15 cellular contexts compared by ENCODE assay signal in genomic region chr10:14843327-14843988, GRCh38. TPM values are rescaled to one million over a fixed set of nuclear protein-coding genes. Genes with fewer than 3 reads are reported as not detected.
DNase-seq lines count a peak whose midpoint lies in the region; ATAC-seq, FAIRE-seq and TF ChIP-seq lines count a peak whose summit lies in the region.
"Had no signal": no experiment of that assay in that cellular context is flagged by ENCODE, and none has a peak within 500 bp of the region (broad histone marks: within the 10 kb centered on the region; RNA-seq: fewer than 3 reads in every experiment).

No MANE protein-coding gene starts in this region.

- no peak for TF ChIP-seq RAD21 in GM12878 (IDR thresholded peaks at IDR 0.05; ENCODE audit: insufficient read depth, low read depth, low read length)

- BruUV-seq in GM12878 (replicated peaks; lab: Mats Ljungman, UMichigan) = TSS peak; percentile 0

- no peak overlapping the region for H3K4me2 ChIP-seq in GM12878 (ENCODE audit: control insufficient read depth, insufficient read depth)
- H3K4me2 ChIP-seq: A549, BLaER1 had no signal

- H3K9ac ChIP-seq in GM12878 (ENCODE audit: control insufficient read depth, insufficient read depth, low read length) = no peak overlapping the region
- H3K9ac ChIP-seq: BLaER1, GM23248 had no signal

- H3K36me3 Mint-ChIP-seq in progenitor cell of endocrine pancreas (ENCODE audit: insufficient read depth) = peaks cover 7% of the 10 kb centered on the region
- peaks cover 52% of the 10 kb centered on the region for H3K36me3 Mint-ChIP-seq in activated CD8-positive, alpha-beta memory T cell treated with anti-CD3 and anti-CD28 coated beads, Interleukin-2, amount 10 ng/mL, durations not matched to agents 7 days and 5 days

- H3K27ac ChIP-seq in HEK293 (ENCODE audit: extremely low read depth, low read depth, low read length) (no peak overlapping the region), GM12878 (ENCODE audit: control insufficient read depth, insufficient read depth) (no peak overlapping the region)
- H3K27ac ChIP-seq: A549, BLaER1, GM23248 had no signal

- 97% methylated on average over 15 of the region's 15 CpGs for WGBS in GM12878 (ENCODE audit: insufficient coverage, insufficient replicate concordance, low lambda C conversion rate, missing lambda C conversion rate)

- SMC1A ChIA-PET in GM12878 (lab: Charles Lee; ENCODE audit: uncharacterized antibody, unreplicated experiment) = interaction anchor here (0.8 to 1.4 kb wide), 3 partner anchors 46 to 306 kb away, joined by 3 to 6 read pairs (median 4); no protein-coding TSS in a partner anchor

- peak overlapping the region; percentile 45 for H3K27ac Mint-ChIP-seq in progenitor cell of endocrine pancreas
- H3K27ac Mint-ChIP-seq in activated CD8-positive, alpha-beta memory T cell treated with anti-CD3 and anti-CD28 coated beads, Interleukin-2, amount 10 ng/mL, durations not matched to agents 7 days and 5 days = no peak overlapping the region

- ATAC-seq in GM12878 = no peak
- ATAC-seq in activated CD8-positive, alpha-beta memory T cell treated with anti-CD3 and anti-CD28 coated beads, Interleukin-2, amount 10 ng/mL, durations not matched to agents 7 days and 5 days = no peak
- ATAC-seq: A549 had no signal

- no peaks in the 10 kb centered on the region for H3K9me3 Mint-ChIP-seq in progenitor cell of endocrine pancreas (ENCODE audit: low read depth)
- H3K9me3 Mint-ChIP-seq in activated CD8-positive, alpha-beta memory T cell treated with anti-CD3 and anti-CD28 coated beads, Interleukin-2, amount 10 ng/mL, durations not matched to agents 7 days and 5 days (ENCODE audit: low read depth) = no peaks in the 10 kb centered on the region
- H3K9me3 Mint-ChIP-seq: CD8-positive, alpha-beta memory T cell had no signal

- no peak for FAIRE-seq in GM12878 (lab: Jason Lieb, UNC)
- FAIRE-seq in GM19239 (lab: Jason Lieb, UNC) = no peak
- FAIRE-seq: A549 had no signal

- H3K4me1 ChIP-seq in HEK293 (ENCODE audit: control insufficient read depth, insufficient read depth, low read length) (no peaks in the 10 kb centered on the region), GM12878 (ENCODE audit: control insufficient read depth, insufficient read depth, low read length) (no peaks in the 10 kb centered on the region)
- H3K4me1 ChIP-seq: Caco-2 had no signal

- peaks cover 42 to 71% of the 10 kb centered on the region in 2 experiments for H3K36me3 ChIP-seq in HEK293 (ENCODE audit: control insufficient read depth in 2 of 2, insufficient read depth in 1 of 2, low read length in 2 of 2)
- H3K36me3 ChIP-seq in GM12878 (ENCODE audit: control insufficient read depth in 2 of 2, insufficient read depth in 2 of 2, low read length in 1 of 2) = peaks cover 3 to 33% of the 10 kb centered on the region in 2 experiments

- POLR2A ChIA-PET in HEK293 (lab: Yijun Ruan, JAX) (interaction anchor here (2.2 kb wide), 1 partner anchor 34 kb away, joined by 6 read pairs; the partner anchor contains the start of gene SUV39H2), GM12878 (lab: Charles Lee) (no interaction called here)

- RAD21 ChIA-PET in GM12878 (lab: Charles Lee; ENCODE audit: unreplicated experiment) = no interaction called here

- H3K9me3 ChIP-seq in HEK293 (ENCODE audit: control insufficient read depth, insufficient read depth, low read depth, low read length) (no peaks in the 10 kb centered on the region), GM12878 (replicated peaks; ENCODE audit: control insufficient read depth, insufficient read depth, low read length) (no peaks in the 10 kb centered on the region)
- H3K9me3 ChIP-seq: A549, BLaER1, Caco-2 had no signal

- in situ Hi-C loops in GM12878 (cut with MboI) = no loop called here

- TF ChIP-seq POLR2A in GM12878 (IDR thresholded peaks at IDR 0.05; ENCODE audit: low read depth, low read length) = no peak

- intact Hi-C loops in GM12878 (cut with micrococcal nuclease; ENCODE audit: unreplicated experiment) = no loop called here

- H3K4me3 ChIP-seq in HEK293 (ENCODE audit: low read depth, low read length) (no peak overlapping the region), GM12878 (no peak overlapping the region), choroid plexus epithelial cell (ENCODE audit: low read depth, low read length) (no peak overlapping the region)
- H3K4me3 ChIP-seq: A549, BLaER1, GM23248 had no signal

- CTCF ChIA-PET in HEK293 (lab: Yijun Ruan, JAX) = interaction anchor here (0.6 to 0.7 kb wide), 3 partner anchors 66 to 1304 kb away, joined by 3 to 4 read pairs (median 3); no protein-coding TSS in a partner anchor
- CTCF ChIA-PET in GM12878 (lab: Yijun Ruan, JAX) = interaction anchor here (0.7 to 0.9 kb wide), 2 partner anchors 14 to 699 kb away, joined by 3 read pairs; no protein-coding TSS in a partner anchor
- CTCF ChIA-PET in activated CD8-positive, alpha-beta memory T cell treated with anti-CD3 and anti-CD28 coated beads, Interleukin-2, amount 10 ng/mL, durations not matched to agents 7 days and 5 days (lab: Charles Lee) = interaction anchor here (0.6 kb wide), 1 partner anchor 1039 kb away, joined by 3 read pairs; no protein-coding TSS in a partner anchor

- H3K4me1 Mint-ChIP-seq in progenitor cell of endocrine pancreas (ENCODE audit: low read depth) = peaks cover 8% of the 10 kb centered on the region
- peaks cover 17% of the 10 kb centered on the region for H3K4me1 Mint-ChIP-seq in activated CD8-positive, alpha-beta memory T cell treated with anti-CD3 and anti-CD28 coated beads, Interleukin-2, amount 10 ng/mL, durations not matched to agents 7 days and 5 days

- H2AFZ ChIP-seq in GM12878 (ENCODE audit: control insufficient read depth, low read depth, low read length) = no peak overlapping the region
- H2AFZ ChIP-seq: GM23248 had no signal

- peaks cover 25% of the 10 kb centered on the region for H3K79me2 ChIP-seq in GM12878 (ENCODE audit: control insufficient read depth, insufficient read depth, low read length)

- TF ChIP-seq CTCF in HEK293 (tag by site-specific recombination; IDR thresholded peaks at IDR 0.05) (no peak), GM12878 (IDR thresholded peaks at IDR 0.05 in 2 of 3, conservative IDR thresholded peaks at IDR 0.05 in 1 of 3; ENCODE audit: control insufficient read depth in 2 of 3, extremely low read depth in 1 of 3, insufficient read depth in 1 of 3, low read depth in 3 of 3, low read length in 3 of 3) (no peak), choroid plexus epithelial cell (conservative IDR thresholded peaks at IDR 0.05; ENCODE audit: low read depth, low read length) (no peak), progenitor cell of endocrine pancreas (IDR thresholded peaks at IDR 0.05; ENCODE audit: unreplicated experiment) (no peak)

- no peak for DNase-seq in GM12878 (ENCODE audit: low read depth, low spot score)
- DNase-seq in choroid plexus epithelial cell (ENCODE audit: low read depth) = peak; percentile 19
- DNase-seq in progenitor cell of endocrine pancreas (ENCODE audit: low spot score, unreplicated experiment) = no peak
- DNase-seq in activated CD8-positive, alpha-beta memory T cell treated with anti-CD3 and anti-CD28 coated beads, Interleukin-2, amount 10 ng/mL, durations not matched to agents 7 days and 5 days = no peak
- no peak for DNase-seq in stimulated activated CD4-positive, alpha-beta T cell treated with anti-CD3 and anti-CD28 coated beads, Interleukin-12 subunit alpha, Interleukin-12 subunit beta, amount 100 ng/mL, for 4 hours
- no peak for DNase-seq in GM19239 (ENCODE audit: insufficient read length, low spot score)
- DNase-seq: Caco-2; CD8-positive, alpha-beta memory T cell; DND-41; GF-D8; GM23248; H7 had no signal

- no peak overlapping the region for H3K4me3 Mint-ChIP-seq in progenitor cell of endocrine pancreas (ENCODE audit: low read depth)
- H3K4me3 Mint-ChIP-seq in activated CD8-positive, alpha-beta memory T cell treated with anti-CD3 and anti-CD28 coated beads, Interleukin-2, amount 10 ng/mL, durations not matched to agents 7 days and 5 days = no peak overlapping the region

- TF ChIP-seq EP300 in GM12878 (IDR thresholded peaks at IDR 0.05; ENCODE audit: borderline replicate concordance in 1 of 2, control insufficient read depth in 1 of 2, low read depth in 2 of 2, low read length in 2 of 2) = no peak

- H4K20me1 ChIP-seq in GM12878 (ENCODE audit: control insufficient read depth, insufficient read depth) = 0 out of 2 replicates have a peak, but pooled peaks cover 3% of the 10 kb centered on the region

- H3K27me3 ChIP-seq in GM12878 (replicated peaks in 1 of 2; ENCODE audit: control insufficient read depth in 2 of 2, insufficient read depth in 2 of 2, low read length in 1 of 2) = no peaks in the 10 kb centered on the region
- H3K27me3 ChIP-seq: BLaER1 had no signal

- no peaks in the 10 kb centered on the region for H3K27me3 Mint-ChIP-seq in progenitor cell of endocrine pancreas
- no peaks in the 10 kb centered on the region for H3K27me3 Mint-ChIP-seq in activated CD8-positive, alpha-beta memory T cell treated with anti-CD3 and anti-CD28 coated beads, Interleukin-2, amount 10 ng/mL, durations not matched to agents 7 days and 5 days
- H3K27me3 Mint-ChIP-seq: CD8-positive, alpha-beta memory T cell had no signal

RNA-seq across cellular contexts. Expression of gene HSPA14, which starts 5.4 kb away (rescaled TPM):
- total RNA-seq in GM12878 (2013; cell fraction: nucleolus; rRNA removed) = 12.4 and 14.7 TPM in 2 replicates
- total RNA-seq in GM12878 (2014; rRNA removed) = 28.0 and 30.9 TPM in 2 replicates
- 32.9 and 35.5 TPM in 2 replicates for total RNA-seq in GM12878 (2014; rRNA removed; fragmentation: Illumina TruSeq; extraction: Trizol)
- 24.5 and 26.6 TPM in 2 replicates for total RNA-seq in GM12878 (2021)
- 12.9 TPM for polyA plus RNA-seq in GM12878 (2011; ENCODE audit: low read depth)
- 33.1 and 50.3 TPM in 2 replicates for polyA plus RNA-seq in GM12878 (2011; rRNA removed)
- polyA plus RNA-seq in GM12878 (2011; cell fraction: cytosol; rRNA removed) = 11.7 and 13.7 TPM in 2 replicates
- polyA plus RNA-seq in GM12878 (2011; cell fraction: nucleus; rRNA removed) = 22.9 and 25.2 TPM in 2 replicates
- 15.4 and 15.5 TPM in 2 replicates for polyA plus RNA-seq in GM12878 (2012)
- 31.3 and 34.6 TPM in 2 replicates for polyA plus RNA-seq in GM12878 (2014; fragmentation: Illumina TruSeq; extraction: Trizol)
- 10 to 100 TPM; 44.1 to 46.4 TPM for polyA plus RNA-seq in GM12878 (2014; fragmentation: Nextera tagmentation; extraction: Ambion mirVana)
- 27.3 and 32.3 TPM in 2 replicates for polyA plus RNA-seq in GM12878 (2014; rRNA removed)
- 10 to 100 TPM; 53.1 to 56.1 TPM for polyA plus RNA-seq in GM12878 (2016; fragmentation: Nextera tagmentation; extraction: Ambion mirVana)
- 8.8 and 12.3 TPM in 2 replicates for polyA minus RNA-seq in GM12878 (2011; rRNA and poly(A)+ RNA removed)
- 3.9 and 7.0 TPM in 2 replicates for polyA minus RNA-seq in GM12878 (2011; cell fraction: cytosol; rRNA and poly(A)+ RNA removed)
- 5.2 and 6.4 TPM in 2 replicates for polyA minus RNA-seq in GM12878 (2011; cell fraction: nucleus; rRNA and poly(A)+ RNA removed)
- 13.2 and 15.2 TPM in 2 replicates for total RNA-seq in progenitor cell of endocrine pancreas
- total RNA-seq in activated CD8-positive, alpha-beta memory T cell treated with anti-CD3 and anti-CD28 coated beads, Interleukin-2, amount 10 ng/mL, durations not matched to agents 7 days and 5 days = 10 to 100 TPM; 26.4 to 35.0 TPM

RNA-seq across cellular contexts. Expression of gene MSANTD7, which starts 5.4 kb away (rescaled TPM):
- total RNA-seq in GM12878 (2013; cell fraction: nucleolus; rRNA removed) = 34.4 and 35.8 TPM in 2 replicates
- total RNA-seq in GM12878 (2014; rRNA removed) (22.8 and 27.9 TPM in 2 replicates), GM12878 (2014; rRNA removed; fragmentation: Illumina TruSeq; extraction: Trizol) (19.3 and 19.7 TPM in 2 replicates), GM12878 (2021) (20.1 and 20.6 TPM in 2 replicates), progenitor cell of endocrine pancreas (15.7 and 16.0 TPM in 2 replicates)
- polyA plus RNA-seq in GM12878 (2011; ENCODE audit: low read depth) = 7.0 TPM
- polyA plus RNA-seq in GM12878 (2011; rRNA removed) (13.5 and 15.5 TPM in 2 replicates), GM12878 (2014; fragmentation: Illumina TruSeq; extraction: Trizol) (18.9 and 19.3 TPM in 2 replicates), GM12878 (2014; fragmentation: Nextera tagmentation; extraction: Ambion mirVana) (1 to 10 TPM; 3.5 to 4.5 TPM), GM12878 (2014; rRNA removed) (13.5 and 14.0 TPM in 2 replicates), GM12878 (2016; fragmentation: Nextera tagmentation; extraction: Ambion mirVana) (10 to 100 TPM; 17.8 to 19.1 TPM)
- 8.0 and 9.5 TPM in 2 replicates for polyA plus RNA-seq in GM12878 (2011; cell fraction: cytosol; rRNA removed)
- 9.2 and 11.5 TPM in 2 replicates for polyA plus RNA-seq in GM12878 (2011; cell fraction: nucleus; rRNA removed)
- polyA plus RNA-seq in GM12878 (2012) = 7.7 and 8.2 TPM in 2 replicates
- polyA minus RNA-seq in GM12878 (2011; rRNA and poly(A)+ RNA removed) = 24.8 and 25.1 TPM in 2 replicates
- 11.2 and 13.0 TPM in 2 replicates for polyA minus RNA-seq in GM12878 (2011; cell fraction: cytosol; rRNA and poly(A)+ RNA removed)
- polyA minus RNA-seq in GM12878 (2011; cell fraction: nucleus; rRNA and poly(A)+ RNA removed) = 19.0 and 33.1 TPM in 2 replicates
- 10 to 100 TPM; 20.1 to 21.0 TPM for total RNA-seq in activated CD8-positive, alpha-beta memory T cell treated with anti-CD3 and anti-CD28 coated beads, Interleukin-2, amount 10 ng/mL, durations not matched to agents 7 days and 5 days

RNA-seq across cellular contexts. Expression of gene CDNF, which starts 5.6 kb away (rescaled TPM):
- 0.56 and 1.9 TPM in 2 replicates for total RNA-seq in GM12878 (2013; cell fraction: nucleolus; rRNA removed)
- 0.98 and 1.9 TPM in 2 replicates for total RNA-seq in GM12878 (2014; rRNA removed)
- 1.0 and 1.2 TPM in 2 replicates for total RNA-seq in GM12878 (2014; rRNA removed; fragmentation: Illumina TruSeq; extraction: Trizol)
- total RNA-seq in GM12878 (2021) = 0.43 and 1.0 TPM in 2 replicates
- 2.2 TPM for polyA plus RNA-seq in GM12878 (2011; ENCODE audit: low read depth)
- 0.81 TPM in 2 replicates for polyA plus RNA-seq in GM12878 (2011; rRNA removed)
- 0.31 and 0.32 TPM in 2 replicates for polyA plus RNA-seq in GM12878 (2011; cell fraction: cytosol; rRNA removed)
- polyA plus RNA-seq in GM12878 (2011; cell fraction: nucleus; rRNA removed) = 0.66 TPM in 1 of 2 replicates, not detected in the other
- 0.94 and 1.3 TPM in 2 replicates for polyA plus RNA-seq in GM12878 (2012)
- polyA plus RNA-seq in GM12878 (2014; fragmentation: Illumina TruSeq; extraction: Trizol) = 0.73 and 2.3 TPM in 2 replicates
- polyA plus RNA-seq in GM12878 (2014; fragmentation: Nextera tagmentation; extraction: Ambion mirVana) = under 1 TPM; 0.08 to 0.29 TPM
- 1.2 and 2.7 TPM in 2 replicates for polyA plus RNA-seq in GM12878 (2014; rRNA removed)
- under 1 TPM; 0.48 to 0.54 TPM for polyA plus RNA-seq in GM12878 (2016; fragmentation: Nextera tagmentation; extraction: Ambion mirVana)
- polyA minus RNA-seq in GM12878 (2011; rRNA and poly(A)+ RNA removed) = not detected in 2 replicates
- polyA minus RNA-seq in GM12878 (2011; cell fraction: cytosol; rRNA and poly(A)+ RNA removed) = not detected in 2 replicates
- polyA minus RNA-seq in GM12878 (2011; cell fraction: nucleus; rRNA and poly(A)+ RNA removed) = not detected in 2 replicates
- total RNA-seq in progenitor cell of endocrine pancreas = 1.3 and 2.3 TPM in 2 replicates
- under 1 TPM; 0.50 to 0.94 TPM for total RNA-seq in activated CD8-positive, alpha-beta memory T cell treated with anti-CD3 and anti-CD28 coated beads, Interleukin-2, amount 10 ng/mL, durations not matched to agents 7 days and 5 days

RNA-seq across cellular contexts. Expression of gene SUV39H2, which starts 35.2 kb away (rescaled TPM):
- 50.3 and 53.7 TPM in 2 replicates for total RNA-seq in GM12878 (2013; cell fraction: nucleolus; rRNA removed)
- total RNA-seq in GM12878 (2014; rRNA removed) (24.3 and 27.6 TPM in 2 replicates), GM12878 (2014; rRNA removed; fragmentation: Illumina TruSeq; extraction: Trizol) (32.3 and 32.6 TPM in 2 replicates), GM12878 (2021) (25.8 and 26.9 TPM in 2 replicates), progenitor cell of endocrine pancreas (38.4 and 39.9 TPM in 2 replicates)
- 10.0 TPM for polyA plus RNA-seq in GM12878 (2011; ENCODE audit: low read depth)
- polyA plus RNA-seq in GM12878 (2011; rRNA removed) (26.1 and 43.4 TPM in 2 replicates), GM12878 (2014; fragmentation: Illumina TruSeq; extraction: Trizol) (41.1 and 45.0 TPM in 2 replicates), GM12878 (2014; fragmentation: Nextera tagmentation; extraction: Ambion mirVana) (10 to 100 TPM; 26.5 to 40.3 TPM), GM12878 (2014; rRNA removed) (17.9 and 27.4 TPM in 2 replicates), GM12878 (2016; fragmentation: Nextera tagmentation; extraction: Ambion mirVana) (10 to 100 TPM; 33.7 to 36.4 TPM)
- polyA plus RNA-seq in GM12878 (2011; cell fraction: cytosol; rRNA removed) = 10.1 and 15.2 TPM in 2 replicates
- 12.7 and 16.4 TPM in 2 replicates for polyA plus RNA-seq in GM12878 (2011; cell fraction: nucleus; rRNA removed)
- polyA plus RNA-seq in GM12878 (2012) = 11.1 and 13.8 TPM in 2 replicates
- 16.2 and 29.9 TPM in 2 replicates for polyA minus RNA-seq in GM12878 (2011; rRNA and poly(A)+ RNA removed)
- 11.0 and 14.3 TPM in 2 replicates for polyA minus RNA-seq in GM12878 (2011; cell fraction: cytosol; rRNA and poly(A)+ RNA removed)
- polyA minus RNA-seq in GM12878 (2011; cell fraction: nucleus; rRNA and poly(A)+ RNA removed) = 9.2 and 16.4 TPM in 2 replicates
- 10 to 100 TPM; 33.4 to 40.3 TPM for total RNA-seq in activated CD8-positive, alpha-beta memory T cell treated with anti-CD3 and anti-CD28 coated beads, Interleukin-2, amount 10 ng/mL, durations not matched to agents 7 days and 5 days
